In the genomic region with DNA sequence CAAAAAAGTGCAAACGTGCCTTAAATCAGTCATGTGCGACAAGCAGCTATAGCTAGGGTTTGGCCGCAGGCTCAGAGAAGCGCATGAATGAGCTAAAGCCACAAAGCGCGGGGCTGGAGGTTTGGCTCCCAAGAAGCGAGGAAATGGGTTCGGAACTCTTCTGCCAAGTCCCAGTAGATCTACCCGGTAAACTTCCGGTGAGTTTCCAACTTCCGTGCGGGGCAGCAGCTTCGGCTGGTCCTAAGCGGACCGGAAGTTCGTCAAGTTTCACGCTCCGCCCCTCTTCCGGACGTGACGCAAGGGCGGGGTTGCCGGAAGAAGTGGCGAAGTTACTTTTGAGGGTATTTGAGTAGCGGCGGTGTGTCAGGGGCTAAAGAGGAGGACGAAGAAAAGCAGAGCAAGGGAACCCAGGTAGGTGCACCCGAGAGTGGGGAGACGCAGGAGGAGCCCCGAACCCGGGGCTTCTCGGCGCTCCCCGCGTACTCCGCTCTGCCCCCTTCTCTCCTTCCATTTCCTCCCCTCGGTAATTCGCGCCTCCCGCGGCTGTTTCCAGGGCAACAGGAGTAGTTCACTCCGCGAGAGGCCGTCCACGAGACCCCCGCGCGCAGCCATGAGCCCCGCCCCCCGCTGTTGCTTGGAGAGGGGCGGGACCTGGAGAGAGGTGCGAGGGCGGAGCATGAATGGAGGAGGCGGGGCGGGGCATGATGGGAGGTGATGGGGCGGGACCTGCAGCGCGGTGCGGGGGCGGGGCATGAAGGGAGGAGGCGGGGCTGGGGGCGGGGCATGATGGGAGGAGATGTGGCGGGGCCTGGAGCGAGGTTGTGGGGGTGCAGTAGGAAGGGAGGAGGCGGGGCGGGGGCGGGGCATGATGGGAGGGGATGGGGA, we compare ENCODE assay signal across 8 cellular contexts. TPM values are rescaled to one million over a fixed set of nuclear protein-coding genes. Genes with fewer than 3 reads are reported as not detected.
DNase-seq lines count a peak whose midpoint lies in the region; ATAC-seq, FAIRE-seq and TF ChIP-seq lines count a peak whose summit lies in the region.

A gene (plus strand): TSS at position 292 of the 885 bp plus-strand sequence. CDS start 1,149 bp downstream, outside the sequence.

- peak within 1 kb of the TSS; percentile 95 for H3K18ac ChIP-seq in H1 (ENCODE audit: extremely low read depth, low read length)

- intact Hi-C loops in CD8-positive, alpha-beta T cell (cut with DNase I, micrococcal nuclease): loop anchor here (1.0 to 5.0 kb wide), 11 partner anchors 8 to 1326 kb away; a partner anchor contains a TSS

- H3K4me1 Mint-ChIP-seq in CD8-positive, alpha-beta T cell (ENCODE audit: low read depth): peaks cover 22% of the 10 kb centered on the region
- peaks cover 28% of the 10 kb centered on the region for H3K4me1 Mint-ChIP-seq in memory B cell

- 3% methylated on average over 47 of the region's 67 CpGs; no CpG with 5 or more reads in 1 of the 2 experiments for WGBS in H1 (ENCODE audit: extremely low coverage in 1 of 2, insufficient coverage in 1 of 2, insufficient read length in 1 of 2, insufficient replicate concordance in 2 of 2, low coverage in 1 of 2, low lambda C conversion rate in 2 of 2, missing lambda C conversion rate in 1 of 2), 2 experiments

- peak within 1 kb of the TSS; percentile 97 for H4K91ac ChIP-seq in H1 (replicated peaks; ENCODE audit: insufficient read length, low read length)

- H3K23ac ChIP-seq in H1 (ENCODE audit: insufficient read length): no peak within 1 kb of the TSS

- peak within 1 kb of the TSS; percentile 97 for H3K56ac ChIP-seq in H1 (replicated peaks; ENCODE audit: insufficient read length, low read depth, low read length)

- no peak within 1 kb of the TSS for H3K14ac ChIP-seq in H1 (ENCODE audit: insufficient read length)

- 0 out of 2 replicates have a peak within 1 kb of the TSS, but pooled peaks have one; percentile 80 for H2AFZ ChIP-seq in H1 (ENCODE audit: low read length)

- peaks cover 11% of the 10 kb centered on the region for H3K4me1 ChIP-seq in CD8-positive, alpha-beta T cell (ENCODE audit: insufficient read depth, low read length)
- H3K4me1 ChIP-seq in H1 (replicated peaks in 1 of 4; ENCODE audit: control insufficient read depth in 3 of 4, insufficient read depth in 4 of 4, low read length in 3 of 4): peaks cover 0 to 4% (median 1%) of the 10 kb centered on the region in 4 experiments; a peak in 3 of 7 replicates

- peak in 1 of 2 experiments; percentile 68; a peak in 1 of 3 replicates for TF ChIP-seq EP300 in H1 (IDR thresholded peaks at IDR 0.05; ENCODE audit: borderline replicate concordance in 1 of 2, low read depth in 2 of 2, low read length in 2 of 2)

- peak within 1 kb of the TSS; percentile 99 for H3K4me3 Mint-ChIP-seq in CD8-positive, alpha-beta T cell
- H3K4me3 Mint-ChIP-seq in memory B cell: peak within 1 kb of the TSS; percentile 96

- 0 out of 2 replicates have a peak within 1 kb of the TSS, but pooled peaks have one; percentile 27 for H2BK12ac ChIP-seq in H1 (ENCODE audit: low read depth, low read length)

- H3K27ac Mint-ChIP-seq in CD8-positive, alpha-beta T cell: peak within 1 kb of the TSS; percentile 100
- peak within 1 kb of the TSS; percentile 100 for H3K27ac Mint-ChIP-seq in memory B cell

- H3K4me2 ChIP-seq in H1 (ENCODE audit: insufficient read depth in 1 of 2, low read depth in 2 of 2, low read length in 2 of 2): peak within 1 kb of the TSS; percentile 65 to 69

- H2BK20ac ChIP-seq in H1 (ENCODE audit: low read length): no peak within 1 kb of the TSS

- peak; percentile 89 to 97 (median 94) for DNase-seq in CD8-positive, alpha-beta T cell
- DNase-seq in HT1080 (ENCODE audit: low read depth) (peak; percentile 92), NOMO-1 treated with DMSO at 0.1 percent for 48 hours (lab: John Stamatoyannopoulos, UW; ENCODE audit: unreplicated experiment) (peak; percentile 93), H1 (ENCODE audit: low read depth in 1 of 2, low spot score in 2 of 2) (peak; percentile 94 to 95), memory B cell (ENCODE audit: low spot score in 2 of 2) (peak; percentile 92 to 94)
- DNase-seq in activated CD8-positive, alpha-beta memory T cell treated with anti-CD3 and anti-CD28 coated beads for 4 hours (ENCODE audit: low read depth in 2 of 2): peak; percentile 85 to 90
- peak; percentile 77 for DNase-seq in stimulated activated CD8-positive, alpha-beta memory T cell treated with anti-CD3 and anti-CD28 coated beads, Interleukin-12 subunit alpha, Interleukin-12 subunit beta, amount 100 ng/mL, for 24 hours (ENCODE audit: extremely low read depth)

- no peak for FAIRE-seq in H1 (lab: Jason Lieb, UNC)

- no peaks in the 10 kb centered on the region; the same call in 1 of the 2 replicates for H3K79me1 ChIP-seq in H1 (ENCODE audit: low read depth, low read length)

- CTCF ChIA-PET in CD8-positive, alpha-beta T cell (lab: Charles Lee): interaction anchor here (0.8 to 1.3 kb wide), 4 partner anchors 8 to 38 kb away, joined by 3 to 8 read pairs (median 6); a partner anchor contains a TSS
- CTCF ChIA-PET in H1 (lab: Charles Lee; ENCODE audit: partially characterized antibody): interaction anchor here (0.7 to 3.3 kb wide), 8 partner anchors 8 to 161 kb away, joined by 3 to 11 read pairs (median 4); no protein-coding TSS in a partner anchor

- no peaks in the 10 kb centered on the region for H3K27me3 Mint-ChIP-seq in CD8-positive, alpha-beta T cell (ENCODE audit: low read depth)
- H3K27me3 Mint-ChIP-seq in memory B cell: no peaks in the 10 kb centered on the region

- H3K9me3 ChIP-seq in CD8-positive, alpha-beta T cell (ENCODE audit: low read length): no peaks in the 10 kb centered on the region
- no peaks in the 10 kb centered on the region for H3K9me3 ChIP-seq in H1 (ENCODE audit: insufficient read depth in 2 of 2, low read depth in 1 of 2, low read length in 1 of 2)

- no peak within 1 kb of the TSS for H2BK15ac ChIP-seq in H1 (ENCODE audit: low read length)

- H4K20me1 ChIP-seq in H1 (replicated peaks in 1 of 2; ENCODE audit: control insufficient read depth in 1 of 2, insufficient read depth in 2 of 2, low read length in 2 of 2): peaks cover 5% of the 10 kb centered on the region in 2 experiments

- H3K36me3 Mint-ChIP-seq in CD8-positive, alpha-beta T cell: peaks cover 43% of the 10 kb centered on the region
- peaks cover 29% of the 10 kb centered on the region for H3K36me3 Mint-ChIP-seq in memory B cell

- H3K23me2 ChIP-seq in H1 (ENCODE audit: low read depth, low read length): no peaks in the 10 kb centered on the region

- ATAC-seq in CD8-positive, alpha-beta T cell: peak; percentile 90
- peak; percentile 73 for ATAC-seq in GM19468 (IDR thresholded peaks at IDR 0.05; ENCODE audit: extremely low read depth, unreplicated experiment)
- ATAC-seq in memory B cell (ENCODE audit: low read depth): peak; percentile 84

- H3K4ac ChIP-seq in H1 (replicated peaks; ENCODE audit: insufficient read length, low read depth, low read length): peak within 1 kb of the TSS; percentile 91

- H3K79me2 ChIP-seq in H1 (ENCODE audit: control insufficient read depth in 1 of 2, insufficient read depth in 2 of 2, low read length in 2 of 2): no peaks in the 10 kb centered on the region

- peak within 1 kb of the TSS; percentile 95; the same call in 1 of the 2 replicates for H4K8ac ChIP-seq in H1 (ENCODE audit: extremely low read depth, insufficient read depth, low read length)

- TF ChIP-seq POLR2A in H1 (IDR thresholded peaks at IDR 0.05; ENCODE audit: control extremely low read depth in 1 of 2, low read depth in 2 of 2, low read length in 2 of 2): peak in 1 of 2 experiments; percentile 68; a peak in 1 of 3 replicates

- TF ChIP-seq CTCF in CD8-positive, alpha-beta T cell (IDR thresholded peaks at IDR 0.05): no peak
- TF ChIP-seq CTCF in H1 (IDR thresholded peaks at IDR 0.05; ENCODE audit: control extremely low read depth in 1 of 3, insufficient read depth in 1 of 3, low read depth in 1 of 3, low read length in 3 of 3): no peak; a peak in 1 of 4 replicates

- H3K27ac ChIP-seq in CD8-positive, alpha-beta T cell (ENCODE audit: low read depth, low read length): peak within 1 kb of the TSS; percentile 99
- peak within 1 kb of the TSS; percentile 98 for H3K27ac ChIP-seq in H1 (ENCODE audit: low read depth, low read length)

- peaks cover 38% of the 10 kb centered on the region for H3K36me3 ChIP-seq in CD8-positive, alpha-beta T cell (ENCODE audit: insufficient read depth, low read length)
- peaks cover 12 to 33% (median 29%) of the 10 kb centered on the region in 4 experiments for H3K36me3 ChIP-seq in H1 (ENCODE audit: control insufficient read depth in 2 of 4, insufficient read depth in 4 of 4, low read length in 3 of 4)

- POLR2A ChIA-PET in CD8-positive, alpha-beta T cell (lab: Charles Lee): interaction anchor here (0.7 to 2.7 kb wide), 9 partner anchors 8 to 500 kb away, joined by 3 to 14 read pairs (median 5); a partner anchor contains a TSS
- POLR2A ChIA-PET in H1 (lab: Charles Lee; ENCODE audit: partially characterized antibody): interaction anchor here (0.7 to 1.9 kb wide), 9 partner anchors 8 to 102 kb away, joined by 3 to 7 read pairs (median 3); a partner anchor contains a TSS

- H2BK120ac ChIP-seq in H1 (replicated peaks; ENCODE audit: low read depth, low read length): peak within 1 kb of the TSS; percentile 10

- no peaks in the 10 kb centered on the region for H3K27me3 ChIP-seq in CD8-positive, alpha-beta T cell (ENCODE audit: insufficient read depth, low read length)
- H3K27me3 ChIP-seq in H1 (replicated peaks in 1 of 4; ENCODE audit: control insufficient read depth in 3 of 4, extremely low read depth in 1 of 4, insufficient read depth in 3 of 4, low read length in 3 of 4): no peaks in the 10 kb centered on the region

- H2AK5ac ChIP-seq in H1 (ENCODE audit: low read depth, low read length): no peak within 1 kb of the TSS

- H2BK5ac ChIP-seq in H1 (ENCODE audit: low read depth, low read length): peak within 1 kb of the TSS; percentile 96

- peak within 1 kb of the TSS; percentile 73 for H3K4me3 ChIP-seq in CD8-positive, alpha-beta T cell (ENCODE audit: low read depth, low read length)
- H3K4me3 ChIP-seq in H1 (ENCODE audit: extremely low read depth in 1 of 4, insufficient read depth in 2 of 4, low read depth in 3 of 4, low read length in 4 of 4): peak within 1 kb of the TSS; percentile 82 to 100 (median 86)

- TF ChIP-seq RAD21 in H1 (IDR thresholded peaks at IDR 0.05 in 1 of 2, conservative IDR thresholded peaks at IDR 0.05 in 1 of 2; ENCODE audit: low read depth in 2 of 2, low read length in 2 of 2): no peak; a peak in 1 of 4 replicates

- peak within 1 kb of the TSS; percentile 90 for H4K5ac ChIP-seq in H1 (ENCODE audit: insufficient read length, low read depth, low read length)

- H3K9ac ChIP-seq in H1 (replicated peaks in 1 of 4; ENCODE audit: extremely low read depth in 1 of 4, low read depth in 3 of 4, low read length in 3 of 4): peak within 1 kb of the TSS; percentile 81 to 94 (median 88)

- no peaks in the 10 kb centered on the region for H3K9me3 Mint-ChIP-seq in CD8-positive, alpha-beta T cell
- no peaks in the 10 kb centered on the region for H3K9me3 Mint-ChIP-seq in memory B cell

RNA-seq across cellular contexts. Expression of the gene that starts here (rescaled TPM):
- total RNA-seq in CD8-positive, alpha-beta T cell: 100 to 1,000 TPM; 320 to 327 TPM
- 96.1 and 98.3 TPM in 2 replicates for total RNA-seq in HT1080 (2014; rRNA removed; shearing (Covaris generic))
- polyA plus RNA-seq in HT1080 (2015; cell fraction: cytosol; rRNA removed): 80.4 and 93.4 TPM in 2 replicates
- 83.7 and 89.2 TPM in 2 replicates for polyA plus RNA-seq in HT1080 (2015; cell fraction: nucleus; rRNA removed)
- total RNA-seq in H1 (2021; fragmentation: NEBNext Ultra II Directional; extraction: Animal tissue kit (Norgen Biotek cat#: 25700)): 40.3 and 41.4 TPM in 2 replicates
- polyA plus RNA-seq in H1 (2011; rRNA removed): 47.5 and 61.5 TPM in 2 replicates
- 43.0 TPM for polyA plus RNA-seq in H1 (2011; cell fraction: cytosol; rRNA removed)
- polyA plus RNA-seq in H1 (2011; cell fraction: nucleus; rRNA removed): 70.3 TPM
- polyA plus RNA-seq in H1 (2012, experiment 1 of 2): 22.3 to 39.2 TPM (median 34.3 TPM) in 4 replicates
- polyA plus RNA-seq in H1 (2012, experiment 2 of 2): 33.5 TPM
- 19.2 TPM for polyA plus RNA-seq in H1 (2013, experiment 1 of 2)
- 18.0 TPM for polyA plus RNA-seq in H1 (2013, experiment 2 of 2)
- polyA minus RNA-seq in H1 (2011; rRNA and poly(A)+ RNA removed): 20.3 and 22.8 TPM in 2 replicates
- 21.5 TPM for polyA minus RNA-seq in H1 (2011; cell fraction: cytosol; rRNA and poly(A)+ RNA removed)
- 25.5 TPM for polyA minus RNA-seq in H1 (2011; cell fraction: nucleus; rRNA and poly(A)+ RNA removed)

Comparison
In these comparisons a context has a peak if more than half of its experiments do, and no peak if none do; other contexts are left out.
1. Peak in every context shown above with its lines: DNase-seq, ATAC-seq, H3K4me3 ChIP-seq and H3K27ac ChIP-seq.